15 cellular contexts compared by ENCODE assay signal in the genomic region with DNA sequence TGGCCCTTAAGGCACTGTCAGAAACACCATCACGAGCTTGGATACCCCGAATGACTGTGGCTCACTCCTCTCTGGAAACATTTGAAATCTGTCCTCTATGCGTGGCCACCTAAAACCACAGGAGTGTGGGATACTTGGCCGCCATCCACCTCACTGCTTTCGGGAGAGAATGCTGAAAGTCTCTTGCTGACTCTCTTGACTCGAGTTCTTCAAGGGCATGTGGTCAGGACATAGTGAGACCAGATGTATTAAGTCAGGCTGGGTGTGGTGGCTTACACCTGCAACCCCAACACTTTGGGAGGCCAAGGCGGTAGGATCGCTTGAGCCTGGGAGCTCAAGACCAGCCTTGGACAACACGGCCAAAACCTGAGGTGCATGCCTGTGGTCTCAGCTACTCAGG.
DNase-seq lines count a peak whose midpoint lies in the region; ATAC-seq, FAIRE-seq and TF ChIP-seq lines count a peak whose summit lies in the region.
"Had no signal": no experiment of that assay in that cellular context is flagged by ENCODE, and none has a peak within 500 bp of the region (broad histone marks: within the 10 kb centered on the region; RNA-seq: fewer than 3 reads in every experiment).

No MANE protein-coding gene starts in this region.

- no peak for TF ChIP-seq EP300 in H1 (IDR thresholded peaks at IDR 0.05; ENCODE audit: borderline replicate concordance in 1 of 2, low read depth in 2 of 2, low read length in 2 of 2)

- FAIRE-seq in GM12892 (lab: Jason Lieb, UNC), result peak; percentile 78
- FAIRE-seq in H1 (lab: Jason Lieb, UNC), result peak; percentile 99
- peak; percentile 52 for FAIRE-seq in urothelium cell line (lab: Jason Lieb, UNC)
- FAIRE-seq: A204.1 had no signal

- TF ChIP-seq CTCF in H1 (IDR thresholded peaks at IDR 0.05; ENCODE audit: control extremely low read depth in 1 of 3, insufficient read depth in 1 of 3, low read depth in 1 of 3, low read length in 3 of 3), result no peak

- H3K23me2 ChIP-seq in H1 (ENCODE audit: low read depth, low read length), result no peaks in the 10 kb centered on the region

- H3K27me3 ChIP-seq in H1 (replicated peaks in 1 of 4; ENCODE audit: control insufficient read depth in 3 of 4, extremely low read depth in 1 of 4, insufficient read depth in 3 of 4, low read length in 3 of 4) (no peaks in the 10 kb centered on the region), trophoblast cell (ENCODE audit: insufficient read depth, low read length) (no peaks in the 10 kb centered on the region)

- H3K23ac ChIP-seq in H1 (ENCODE audit: insufficient read length) (no peak overlapping the region), trophoblast cell (ENCODE audit: low read length) (no peak overlapping the region)

- H3K4me1 ChIP-seq in H1 (replicated peaks in 1 of 4; ENCODE audit: control insufficient read depth in 3 of 4, insufficient read depth in 4 of 4, low read length in 3 of 4) (no peaks in the 10 kb centered on the region), trophoblast cell (ENCODE audit: control insufficient read depth in 1 of 2, insufficient read depth in 2 of 2, low read length in 2 of 2) (no peaks in the 10 kb centered on the region)

- DNase-seq in GM12892 (ENCODE audit: insufficient read length) (no peak), RPMI7951 (ENCODE audit: low read depth) (peak; percentile 61), H1 (ENCODE audit: low read depth in 1 of 2, low spot score in 2 of 2) (no peak), urothelium cell line (ENCODE audit: low spot score) (no peak), trophoblast cell (no peak)
- DNase-seq: C1 segment of cervical spinal cord; Calu3; CD4-positive, alpha-beta T cell; DMS 273 treated with DMSO at 0.1 percent for 48 hours; GOT3; HCEC 1CT; HFFc6 had no signal

- peaks cover 29 to 83% of the 10 kb centered on the region in 2 experiments for H3K9me3 ChIP-seq in H1 (ENCODE audit: insufficient read depth in 2 of 2, low read depth in 1 of 2, low read length in 1 of 2)
- peaks cover 49% of the 10 kb centered on the region for H3K9me3 ChIP-seq in trophoblast cell (ENCODE audit: insufficient read depth, low read depth, low read length)

- POLR2A ChIA-PET in H1 (lab: Charles Lee; ENCODE audit: partially characterized antibody), result no interaction called here

- H4K8ac ChIP-seq in H1 (ENCODE audit: extremely low read depth, insufficient read depth, low read length), result no peak overlapping the region
- H4K8ac ChIP-seq in trophoblast cell (ENCODE audit: low read depth, low read length), result no peak overlapping the region

- no peaks in the 10 kb centered on the region for H3K36me3 ChIP-seq in H1 (ENCODE audit: control insufficient read depth in 2 of 4, insufficient read depth in 4 of 4, low read length in 3 of 4)
- no peaks in the 10 kb centered on the region for H3K36me3 ChIP-seq in trophoblast cell (ENCODE audit: control insufficient read depth in 1 of 2, insufficient read depth in 2 of 2, low read length in 2 of 2)

- H3K27ac ChIP-seq in H1 (ENCODE audit: low read depth, low read length), result no peak overlapping the region
- H3K27ac ChIP-seq in trophoblast cell (ENCODE audit: low read depth, low read length), result no peak overlapping the region

- H3K4me3 ChIP-seq in H1 (ENCODE audit: extremely low read depth in 1 of 4, insufficient read depth in 2 of 4, low read depth in 3 of 4, low read length in 4 of 4) (no peak overlapping the region), trophoblast cell (ENCODE audit: low read depth, low read length) (no peak overlapping the region)

- CTCF ChIA-PET in H1 (lab: Charles Lee; ENCODE audit: partially characterized antibody), result interaction anchor here (0.7 to 0.8 kb wide), 2 partner anchors 11 to 192 kb away, joined by 3 read pairs; no protein-coding TSS in a partner anchor

- no peak overlapping the region for H3K14ac ChIP-seq in H1 (ENCODE audit: insufficient read length)
- no peak overlapping the region for H3K14ac ChIP-seq in trophoblast cell (ENCODE audit: low read length)

- H2BK5ac ChIP-seq in H1 (ENCODE audit: low read depth, low read length) (no peak overlapping the region), trophoblast cell (ENCODE audit: low read depth, low read length, poor library complexity) (no peak overlapping the region)

- no peaks in the 10 kb centered on the region for H3K79me1 ChIP-seq in H1 (ENCODE audit: low read depth, low read length)
- H3K79me1 ChIP-seq in trophoblast cell (ENCODE audit: low read length), result no peaks in the 10 kb centered on the region

- no peak overlapping the region for H2BK20ac ChIP-seq in H1 (ENCODE audit: low read length)

- no peak overlapping the region for H4K91ac ChIP-seq in H1 (replicated peaks; ENCODE audit: insufficient read length, low read length)
- no peak overlapping the region for H4K91ac ChIP-seq in trophoblast cell (ENCODE audit: low read depth, low read length)

- no peaks in the 10 kb centered on the region for H4K20me1 ChIP-seq in H1 (replicated peaks in 1 of 2; ENCODE audit: control insufficient read depth in 1 of 2, insufficient read depth in 2 of 2, low read length in 2 of 2)

- H3K79me2 ChIP-seq in H1 (ENCODE audit: control insufficient read depth in 1 of 2, insufficient read depth in 2 of 2, low read length in 2 of 2) (no peaks in the 10 kb centered on the region), trophoblast cell (ENCODE audit: control insufficient read depth, insufficient read depth, low read length, poor library complexity) (no peaks in the 10 kb centered on the region)

- H2BK12ac ChIP-seq in H1 (ENCODE audit: low read depth, low read length) (no peak overlapping the region), trophoblast cell (ENCODE audit: low read length) (no peak overlapping the region)

- H2AFZ ChIP-seq in H1 (ENCODE audit: low read length) (no peak overlapping the region), trophoblast cell (ENCODE audit: insufficient read depth, low read length, poor library complexity) (no peak overlapping the region)

- H2AK5ac ChIP-seq in H1 (ENCODE audit: low read depth, low read length) (no peak overlapping the region), trophoblast cell (ENCODE audit: low read length) (no peak overlapping the region)

- no peak overlapping the region for H4K5ac ChIP-seq in H1 (ENCODE audit: insufficient read length, low read depth, low read length)

- no peak for TF ChIP-seq RAD21 in H1 (IDR thresholded peaks at IDR 0.05 in 1 of 2, conservative IDR thresholded peaks at IDR 0.05 in 1 of 2; ENCODE audit: low read depth in 2 of 2, low read length in 2 of 2)

- H3K9ac ChIP-seq in H1 (replicated peaks in 1 of 4; ENCODE audit: extremely low read depth in 1 of 4, low read depth in 3 of 4, low read length in 3 of 4) (no peak overlapping the region), trophoblast cell (ENCODE audit: low read length) (no peak overlapping the region)

- WGBS in H1 (ENCODE audit: extremely low coverage in 1 of 2, insufficient coverage in 1 of 2, insufficient read length in 1 of 2, insufficient replicate concordance in 2 of 2, low coverage in 1 of 2, low lambda C conversion rate in 2 of 2, missing lambda C conversion rate in 1 of 2), 2 experiments, result 90% methylated on average over 9 of the region's 9 CpGs; no CpG with 5 or more reads in 1 of the 2 experiments
- WGBS in trophoblast cell (ENCODE audit: extremely low coverage, insufficient coverage, insufficient read length), result no CpG with 5 or more reads among the region's 9 CpGs

- ATAC-seq in GM19463 (IDR thresholded peaks at IDR 0.05; ENCODE audit: unreplicated experiment) (no peak), HG02840 (IDR thresholded peaks at IDR 0.05; ENCODE audit: low FRiP score, unreplicated experiment) (no peak)

- H3K4me2 ChIP-seq in H1 (ENCODE audit: insufficient read depth in 1 of 2, low read depth in 2 of 2, low read length in 2 of 2), result no peak overlapping the region
- no peak overlapping the region for H3K4me2 ChIP-seq in trophoblast cell (ENCODE audit: low read length)

- TF ChIP-seq POLR2A in GM12892 (IDR thresholded peaks at IDR 0.05; ENCODE audit: low read depth, low read length), result no peak
- no peak for TF ChIP-seq POLR2A in H1 (IDR thresholded peaks at IDR 0.05; ENCODE audit: control extremely low read depth in 1 of 2, low read depth in 2 of 2, low read length in 2 of 2)

- H2BK120ac ChIP-seq in H1 (replicated peaks; ENCODE audit: low read depth, low read length) (no peak overlapping the region), trophoblast cell (ENCODE audit: insufficient read depth, low read length, poor library complexity) (no peak overlapping the region)

- H3K4ac ChIP-seq in H1 (replicated peaks; ENCODE audit: insufficient read length, low read depth, low read length), result no peak overlapping the region
- no peak overlapping the region for H3K4ac ChIP-seq in trophoblast cell (ENCODE audit: low read depth, low read length)

- no peak overlapping the region for H2BK15ac ChIP-seq in H1 (ENCODE audit: low read length)

- H4K12ac ChIP-seq in trophoblast cell (ENCODE audit: low read depth, low read length), result no peak overlapping the region

- no peak overlapping the region for H3K56ac ChIP-seq in H1 (replicated peaks; ENCODE audit: insufficient read length, low read depth, low read length)

- H3K18ac ChIP-seq in H1 (ENCODE audit: extremely low read depth, low read length) (no peak overlapping the region), trophoblast cell (ENCODE audit: low read length) (no peak overlapping the region)

TF ChIP-seq in H1, 55 proteins besides CTCF, POLR2A, EP300 and RAD21 (continues in another document):
- no peak for TF ChIP-seq CEBPB (IDR thresholded peaks at IDR 0.05; ENCODE audit: low read depth, low read length)
- TF ChIP-seq NRF1 (IDR thresholded peaks at IDR 0.05; ENCODE audit: low read depth, low read length), result no peak
- TF ChIP-seq NANOG (IDR thresholded peaks at IDR 0.05; ENCODE audit: insufficient read depth, low read depth, low read length, poor library complexity, severe bottlenecking), result no peak
- TF ChIP-seq SIN3A (conservative IDR thresholded peaks at IDR 0.05 in 1 of 2, IDR thresholded peaks at IDR 0.05 in 1 of 2; ENCODE audit: low read depth in 1 of 2, low read length in 2 of 2), result no peak
- TF ChIP-seq, protein P1, sequence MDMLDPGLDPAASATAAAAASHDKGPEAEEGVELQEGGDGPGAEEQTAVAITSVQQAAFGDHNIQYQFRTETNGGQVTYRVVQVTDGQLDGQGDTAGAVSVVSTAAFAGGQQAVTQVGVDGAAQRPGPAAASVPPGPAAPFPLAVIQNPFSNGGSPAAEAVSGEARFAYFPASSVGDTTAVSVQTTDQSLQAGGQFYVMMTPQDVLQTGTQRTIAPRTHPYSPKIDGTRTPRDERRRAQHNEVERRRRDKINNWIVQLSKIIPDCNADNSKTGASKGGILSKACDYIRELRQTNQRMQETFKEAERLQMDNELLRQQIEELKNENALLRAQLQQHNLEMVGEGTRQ (IDR thresholded peaks at IDR 0.05; ENCODE audit: low read length), result no peak
- no peak for TF ChIP-seq TCF12 (IDR thresholded peaks at IDR 0.05; ENCODE audit: low read depth, low read length)
- no peak for TF ChIP-seq SIX5 (IDR thresholded peaks at IDR 0.05; ENCODE audit: low read depth, low read length)
- no peak for TF ChIP-seq PHF8 (conservative IDR thresholded peaks at IDR 0.05; ENCODE audit: low read depth, low read length)
- no peak for TF ChIP-seq SAP30 (IDR thresholded peaks at IDR 0.05; ENCODE audit: insufficient read depth, insufficient replicate concordance, low read length)
- no peak for TF ChIP-seq SIRT6 (IDR thresholded peaks at IDR 0.05; ENCODE audit: low read length)
